ENCODE assay signal across 1 cellular context in the genomic region with DNA sequence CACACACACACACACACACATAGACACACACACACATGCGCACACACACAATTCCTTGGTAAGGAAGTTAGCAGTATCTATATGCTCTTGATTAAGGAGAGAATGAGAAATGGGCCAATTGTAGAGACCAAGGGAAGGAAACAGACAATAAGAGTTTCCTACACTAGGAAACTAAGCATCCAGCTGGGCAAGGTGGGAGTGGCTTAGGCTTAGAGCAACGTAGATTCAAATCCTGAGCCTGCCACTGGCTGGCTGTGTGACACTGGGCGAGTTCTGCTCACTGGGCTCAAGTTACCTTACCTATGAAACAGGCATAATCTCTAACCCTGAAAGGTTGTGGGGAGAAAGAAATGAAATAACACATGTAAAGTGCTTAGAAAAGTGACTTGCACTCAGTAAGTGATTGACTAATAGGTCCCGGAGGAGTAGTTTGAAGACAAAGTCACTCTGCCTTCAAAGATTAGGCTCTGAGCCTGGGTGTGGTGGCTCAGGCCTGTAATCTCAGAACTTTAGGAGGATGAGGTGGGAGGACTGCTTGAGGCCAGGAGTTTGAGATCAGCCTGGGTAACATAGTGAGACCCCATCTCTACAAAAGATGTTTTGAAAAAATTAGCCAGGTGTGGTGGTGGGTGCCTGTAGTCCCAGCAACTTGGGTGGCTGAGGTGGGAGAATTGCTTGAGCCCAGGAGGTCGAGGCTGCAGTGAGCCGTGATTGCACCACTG.
TF ChIP-seq lines count a peak whose summit lies in the region.

No MANE protein-coding gene starts in this region.

TF ChIP-seq in endothelial cell of umbilical vein, 7 proteins besides CTCF, POLR2A, EP300 and RAD21:
- TF ChIP-seq FOS (IDR thresholded peaks at IDR 0.05; ENCODE audit: borderline replicate concordance, insufficient read depth, low read length) (no peak), GATA2 (IDR thresholded peaks at IDR 0.05; ENCODE audit: insufficient read depth, insufficient read length, low read depth, low read length) (no peak), MYC (IDR thresholded peaks at IDR 0.05; ENCODE audit: low read depth, low read length) (no peak), EZH2 (IDR thresholded peaks at IDR 0.05; ENCODE audit: borderline replicate concordance, low read depth, low read length, severe bottlenecking) (no peak), POLR2AphosphoS5 (IDR thresholded peaks at IDR 0.05; ENCODE audit: insufficient read depth, low read depth, low read length) (no peak), JUN (IDR thresholded peaks at IDR 0.05; ENCODE audit: borderline replicate concordance, insufficient read depth, insufficient read length, low read depth) (no peak)
- TF ChIP-seq, protein P1, sequence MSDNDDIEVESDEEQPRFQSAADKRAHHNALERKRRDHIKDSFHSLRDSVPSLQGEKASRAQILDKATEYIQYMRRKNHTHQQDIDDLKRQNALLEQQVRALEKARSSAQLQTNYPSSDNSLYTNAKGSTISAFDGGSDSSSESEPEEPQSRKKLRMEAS (IDR thresholded peaks at IDR 0.05; ENCODE audit: insufficient read depth, insufficient read length), result no peak
